In the genomic region with DNA sequence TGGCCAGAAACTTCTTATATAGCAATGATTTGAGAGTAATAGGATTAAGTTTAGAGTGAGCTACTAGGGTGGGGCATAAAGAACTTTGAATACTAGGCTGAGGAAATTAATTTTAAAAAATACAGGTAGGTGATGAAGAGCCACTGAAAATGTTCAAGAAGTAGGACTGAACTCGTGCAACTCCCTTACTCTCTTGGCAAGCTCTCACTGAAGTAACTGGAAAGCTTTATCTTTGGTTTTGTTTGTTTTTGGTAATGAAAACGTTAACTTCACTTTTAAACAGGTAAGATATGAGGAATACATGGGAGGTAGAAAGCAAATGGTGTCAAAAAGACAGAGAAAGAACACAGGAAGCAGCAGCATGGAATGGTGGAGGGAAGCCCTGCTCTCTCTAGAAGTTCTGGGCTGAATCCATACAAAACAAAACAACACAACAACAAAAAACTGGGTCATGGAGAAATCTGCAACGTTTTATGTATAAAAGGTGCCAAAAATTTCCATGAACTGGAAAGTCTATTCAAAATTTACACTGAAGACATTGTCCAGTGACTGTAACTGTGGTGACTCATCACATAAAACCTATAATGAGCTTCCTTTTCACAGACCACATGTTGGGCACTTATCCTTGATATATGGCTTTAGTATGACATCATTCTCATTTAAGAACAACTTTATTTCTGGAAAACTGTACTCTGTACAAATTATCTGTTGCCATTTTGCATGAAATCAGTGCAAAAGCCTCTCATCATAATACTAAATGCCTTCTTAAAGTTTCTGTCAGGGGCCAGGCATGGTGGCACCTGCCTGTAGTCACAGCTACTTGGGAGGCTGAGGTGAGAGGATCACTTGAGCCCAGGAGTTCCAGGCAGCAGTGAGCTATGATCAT, we compare ENCODE assay signal across 8 cellular contexts.
A peak's percentile ranks its signal among the peaks of the same experiment; 100 is the strongest.
DNase-seq lines count a peak whose midpoint lies in the region; FAIRE-seq and TF ChIP-seq lines count a peak whose summit lies in the region.

No MANE protein-coding gene starts in this region.

- intact Hi-C loops in esophagus squamous epithelium (cut with DNase I): no loop called here

- WGBS in esophagus squamous epithelium, 2 donors: 16 to 29% methylated on average over 3 of the region's 3 CpGs

- H3K36me3 ChIP-seq in esophagus squamous epithelium: no peaks in the 10 kb centered on the region

- FAIRE-seq in D721Med (lab: Jason Lieb, UNC): no peak

- no peak overlapping the region for H3K27ac ChIP-seq in esophagus squamous epithelium

- TF ChIP-seq CTCF in HFF-Myc (IDR thresholded peaks at IDR 0.05; ENCODE audit: low read depth, low read length, missing control alignments) (no peak), fibroblast of villous mesenchyme (IDR thresholded peaks at IDR 0.05; ENCODE audit: insufficient read depth, low read depth, low read length) (no peak), esophagus squamous epithelium (IDR thresholded peaks at IDR 0.05) (no peak), D721Med (IDR thresholded peaks at IDR 0.05; ENCODE audit: insufficient read depth, missing control alignments) (no peak)

- in situ Hi-C loops in Caki2 (cut with HindIII; ENCODE audit: low pct_unique_long_range_greater_than_20kb, low sequenced_read_pairs): no loop called here

- H3K9me3 ChIP-seq in esophagus squamous epithelium: no peaks in the 10 kb centered on the region

- no peak for TF ChIP-seq POLR2A in esophagus squamous epithelium (IDR thresholded peaks at IDR 0.05)

- no peaks in the 10 kb centered on the region for H3K27me3 ChIP-seq in esophagus squamous epithelium

- H3K4me3 ChIP-seq in HFF-Myc (replicated peaks; ENCODE audit: low read depth, low read length) (no peak overlapping the region), fibroblast of villous mesenchyme (ENCODE audit: low read depth, low read length) (no peak overlapping the region), esophagus squamous epithelium (no peak overlapping the region)

- DNase-seq in Caki2 (ENCODE audit: low read depth) (peak; percentile 77), HFF-Myc (ENCODE audit: extremely low read depth, low read depth) (peak; percentile 67), NOMO-1 treated with dmso at 0.1 percent for 144 hours (lab: John Stamatoyannopoulos, UW; ENCODE audit: unreplicated experiment) (peak; percentile 29), fibroblast of villous mesenchyme (ENCODE audit: low read depth) (peak; percentile 97), esophagus squamous epithelium (lab: John Stamatoyannopoulos, UW) (no peak), D721Med (ENCODE audit: insufficient read length, low spot score) (no peak), SK-N-DZ (ENCODE audit: low spot score) (no peak)
- DNase-seq in stimulated activated CD4-positive, alpha-beta T cell treated with anti-CD3 and anti-CD28 coated beads, Interleukin-4, amount 100 ng/mL, for 1 hour: no peak

- H3K4me1 ChIP-seq in esophagus squamous epithelium: peaks cover 0 to 10% (median 0%) of the 10 kb centered on the region in 3 donors

Comparison
In these comparisons a context has a peak if more than half of its experiments do, and no peak if none do; other contexts are left out.
1. DNase-seq: peak in Caki2 (single experiment), HFF-Myc (single experiment), NOMO-1 treated with dmso at 0.1 percent for 144 hours (single experiment) and fibroblast of villous mesenchyme (single experiment); none in esophagus squamous epithelium (single experiment), stimulated activated CD4-positive, alpha-beta T cell treated with anti-CD3 and anti-CD28 coated beads, Interleukin-4, amount 100 ng/mL, for 1 hour (single experiment), D721Med (single experiment) and SK-N-DZ (single experiment).